8 cellular contexts compared by ENCODE assay signal in genomic region chr9:125264068-125264467, GRCh38. TPM values are rescaled to one million over a fixed set of nuclear protein-coding genes. Genes with fewer than 3 reads are reported as not detected.
DNase-seq lines count a peak whose midpoint lies in the region; ATAC-seq, FAIRE-seq and TF ChIP-seq lines count a peak whose summit lies in the region.
"Not testable (repeated sequence)": the region's sequence is repeated elsewhere in the genome, so short reads cannot be mapped to it uniquely, and the experiment has no call there.

No MANE protein-coding gene starts in this region.

- TF ChIP-seq CTCF in CD4-positive, alpha-beta T cell (IDR thresholded peaks at IDR 0.05); GM12878 (IDR thresholded peaks at IDR 0.05 in 2 of 3, conservative IDR thresholded peaks at IDR 0.05 in 1 of 3; ENCODE audit: control insufficient read depth in 2 of 3, extremely low read depth in 1 of 3, insufficient read depth in 1 of 3, low read depth in 3 of 3, low read length in 3 of 3); neural crest cell (conservative IDR thresholded peaks at IDR 0.05); type B pancreatic cell (conservative IDR thresholded peaks at IDR 0.05): not testable (repeated sequence)

- TF ChIP-seq EP300 in GM12878 (IDR thresholded peaks at IDR 0.05; ENCODE audit: borderline replicate concordance in 1 of 2, control insufficient read depth in 1 of 2, low read depth in 2 of 2, low read length in 2 of 2) = not testable (repeated sequence)

- H3K9ac ChIP-seq in GM12878 (ENCODE audit: control insufficient read depth, insufficient read depth, low read length) = peak overlapping the region; percentile 40; the same call in 1 of the 2 replicates

- peaks cover 58% of the 10 kb centered on the region for H3K79me2 ChIP-seq in GM12878 (ENCODE audit: control insufficient read depth, insufficient read depth, low read length)

- TF ChIP-seq RAD21 in GM12878 (IDR thresholded peaks at IDR 0.05; ENCODE audit: insufficient read depth, low read depth, low read length) = not testable (repeated sequence)

- peak overlapping the region; percentile 50 for H3K27ac ChIP-seq in CD4-positive, alpha-beta T cell (ENCODE audit: low read depth, low read length)
- peak overlapping the region; percentile 51 for H3K27ac ChIP-seq in GM12878 (ENCODE audit: control insufficient read depth, insufficient read depth)

- not testable (repeated sequence) for H3K9me3 ChIP-seq in CD4-positive, alpha-beta T cell (ENCODE audit: control insufficient read depth, low read length); GM12878 (replicated peaks; ENCODE audit: control insufficient read depth, insufficient read depth, low read length)

- H3K9me3 Mint-ChIP-seq in CD4-positive, alpha-beta T cell; activated CD4-positive, alpha-beta T cell treated with anti-CD3 and anti-CD28 coated beads for 36 hours (ENCODE audit: low read depth); activated T-helper 1 cell treated with anti-CD3 and anti-CD28 coated beads, Interleukin-12 subunit alpha, Interleukin-12 subunit beta, Interleukin-2, Interleukin-4 antibody, amounts not matched to agents 30 ng/mL and 10 ng/mL and 1 ng/mL, durations not matched to agents 14 hours and 24 hours and 36 hours; immature natural killer cell; neural crest cell; type B pancreatic cell: not testable (repeated sequence)

- H3K36me3 Mint-ChIP-seq in CD4-positive, alpha-beta T cell (ENCODE audit: low read depth) = peaks cover 61% of the 10 kb centered on the region
- H3K36me3 Mint-ChIP-seq in activated CD4-positive, alpha-beta T cell treated with anti-CD3 and anti-CD28 coated beads for 36 hours (ENCODE audit: low read depth) = peaks cover 26% of the 10 kb centered on the region
- peaks cover 23% of the 10 kb centered on the region for H3K36me3 Mint-ChIP-seq in activated T-helper 1 cell treated with anti-CD3 and anti-CD28 coated beads, Interleukin-12 subunit alpha, Interleukin-12 subunit beta, Interleukin-2, Interleukin-4 antibody, amounts not matched to agents 30 ng/mL and 10 ng/mL and 1 ng/mL, durations not matched to agents 14 hours and 24 hours and 36 hours (ENCODE audit: low read depth)
- not testable (repeated sequence) for H3K36me3 Mint-ChIP-seq in immature natural killer cell; neural crest cell (ENCODE audit: low read depth)
- H3K36me3 Mint-ChIP-seq in type B pancreatic cell = peaks cover 20% of the 10 kb centered on the region

- peaks cover 21% of the 10 kb centered on the region for H3K4me1 ChIP-seq in GM12878 (ENCODE audit: control insufficient read depth, insufficient read depth, low read length)

- H3K4me2 ChIP-seq in GM12878 (ENCODE audit: control insufficient read depth, insufficient read depth) = peak overlapping the region; percentile 70

- RAD21 ChIA-PET in GM12878 (lab: Charles Lee; ENCODE audit: unreplicated experiment) = interaction anchor here (0.7 to 3.9 kb wide), 2 partner anchors 23 to 123 kb away, joined by 3 to 15 read pairs; partner anchors contain the start of gene HSPA5

- peaks cover 68% of the 10 kb centered on the region for H3K4me1 Mint-ChIP-seq in CD4-positive, alpha-beta T cell (ENCODE audit: low read depth)
- H3K4me1 Mint-ChIP-seq in activated CD4-positive, alpha-beta T cell treated with anti-CD3 and anti-CD28 coated beads for 36 hours = peaks cover 54% of the 10 kb centered on the region
- peaks cover 49% of the 10 kb centered on the region for H3K4me1 Mint-ChIP-seq in activated T-helper 1 cell treated with anti-CD3 and anti-CD28 coated beads, Interleukin-12 subunit alpha, Interleukin-12 subunit beta, Interleukin-2, Interleukin-4 antibody, amounts not matched to agents 30 ng/mL and 10 ng/mL and 1 ng/mL, durations not matched to agents 14 hours and 24 hours and 36 hours (ENCODE audit: low read depth)
- H3K4me1 Mint-ChIP-seq in immature natural killer cell (peaks cover 46 to 70% of the 10 kb centered on the region in 2 donors), neural crest cell (peaks cover 27% of the 10 kb centered on the region), type B pancreatic cell (ENCODE audit: unreplicated experiment) (peaks cover 34% of the 10 kb centered on the region)

- not testable (repeated sequence) for H2AFZ ChIP-seq in GM12878 (ENCODE audit: control insufficient read depth, low read depth, low read length)

- H4K20me1 ChIP-seq in GM12878 (ENCODE audit: control insufficient read depth, insufficient read depth) = not testable (repeated sequence)

- BruUV-seq in GM12878 (replicated peaks; lab: Mats Ljungman, UMichigan) = not testable (repeated sequence)

- peak overlapping the region; percentile 13; the same call in 1 of the 2 replicates for H3K4me3 ChIP-seq in Jurkat, Clone E6-1 (ENCODE audit: low read length)
- H3K4me3 ChIP-seq in GM12878 = peak overlapping the region; percentile 50

- not testable (repeated sequence) for FAIRE-seq in GM12878 (lab: Jason Lieb, UNC)

- SMC1A ChIA-PET in GM12878 (lab: Charles Lee; ENCODE audit: uncharacterized antibody, unreplicated experiment) = interaction anchor here (0.8 to 1.2 kb wide), 4 partner anchors 19 to 78 kb away, joined by 3 to 5 read pairs (median 3); partner anchors contain the start of gene HSPA5

- ATAC-seq in CD4-positive, alpha-beta T cell (ENCODE audit: poor library complexity); activated CD4-positive, alpha-beta T cell treated with anti-CD3 and anti-CD28 coated beads for 36 hours; GM12878: not testable (repeated sequence)

- peak overlapping the region; percentile 92 for H3K4me3 Mint-ChIP-seq in CD4-positive, alpha-beta T cell
- H3K4me3 Mint-ChIP-seq in activated CD4-positive, alpha-beta T cell treated with anti-CD3 and anti-CD28 coated beads for 36 hours = peak overlapping the region; percentile 48
- peak overlapping the region; percentile 99 for H3K4me3 Mint-ChIP-seq in activated T-helper 1 cell treated with anti-CD3 and anti-CD28 coated beads, Interleukin-12 subunit alpha, Interleukin-12 subunit beta, Interleukin-2, Interleukin-4 antibody, amounts not matched to agents 30 ng/mL and 10 ng/mL and 1 ng/mL, durations not matched to agents 14 hours and 24 hours and 36 hours
- peak overlapping the region; percentile 2 to 42 (median 16) for H3K4me3 Mint-ChIP-seq in immature natural killer cell
- peak overlapping the region; percentile 76 for H3K4me3 Mint-ChIP-seq in neural crest cell
- peak overlapping the region; percentile 71 for H3K4me3 Mint-ChIP-seq in type B pancreatic cell

- in situ Hi-C loops in GM12878 (cut with MboI) = not testable (repeated sequence)

- not testable (repeated sequence) for H3K36me3 ChIP-seq in GM12878 (ENCODE audit: control insufficient read depth in 2 of 2, insufficient read depth in 2 of 2, low read length in 1 of 2)

- peak overlapping the region; percentile 83 for H3K27ac Mint-ChIP-seq in CD4-positive, alpha-beta T cell
- H3K27ac Mint-ChIP-seq in activated CD4-positive, alpha-beta T cell treated with anti-CD3 and anti-CD28 coated beads for 36 hours = peak overlapping the region; percentile 88
- H3K27ac Mint-ChIP-seq in activated T-helper 1 cell treated with anti-CD3 and anti-CD28 coated beads, Interleukin-12 subunit alpha, Interleukin-12 subunit beta, Interleukin-2, Interleukin-4 antibody, amounts not matched to agents 30 ng/mL and 10 ng/mL and 1 ng/mL, durations not matched to agents 14 hours and 24 hours and 36 hours = peak overlapping the region; percentile 84
- H3K27ac Mint-ChIP-seq in immature natural killer cell = peak overlapping the region in 4 of 6 donors; percentile 0 to 60 (median 50)
- not testable (repeated sequence) for H3K27ac Mint-ChIP-seq in neural crest cell (ENCODE audit: unreplicated experiment)
- peak overlapping the region; percentile 22 for H3K27ac Mint-ChIP-seq in type B pancreatic cell

- H3K27me3 Mint-ChIP-seq in CD4-positive, alpha-beta T cell; activated CD4-positive, alpha-beta T cell treated with anti-CD3 and anti-CD28 coated beads for 36 hours; activated T-helper 1 cell treated with anti-CD3 and anti-CD28 coated beads, Interleukin-12 subunit alpha, Interleukin-12 subunit beta, Interleukin-2, Interleukin-4 antibody, amounts not matched to agents 30 ng/mL and 10 ng/mL and 1 ng/mL, durations not matched to agents 14 hours and 24 hours and 36 hours (ENCODE audit: insufficient read depth); immature natural killer cell (ENCODE audit: low read depth in 3 of 3); neural crest cell (ENCODE audit: low read depth); type B pancreatic cell: not testable (repeated sequence)

- CTCF ChIA-PET in CD4-positive, alpha-beta T cell (lab: Charles Lee) = interaction anchor here (0.7 kb wide), 1 partner anchor 121 kb away, joined by 4 read pairs; the partner anchor contains the start of gene SCAI
- CTCF ChIA-PET in activated CD4-positive, alpha-beta T cell treated with anti-CD3 and anti-CD28 coated beads for 36 hours (lab: Charles Lee) = interaction anchor here (1.5 kb wide), 1 partner anchor 8 kb away, joined by 4 read pairs; no protein-coding TSS in a partner anchor
- CTCF ChIA-PET in GM12878 (lab: Yijun Ruan, JAX) = not testable (repeated sequence)

- TF ChIP-seq POLR2A in GM12878 (IDR thresholded peaks at IDR 0.05; ENCODE audit: low read depth, low read length) = not testable (repeated sequence)

- WGBS in GM12878 (ENCODE audit: insufficient coverage, insufficient replicate concordance, low lambda C conversion rate, missing lambda C conversion rate) = 2% methylated on average over 7 of the region's 7 CpGs

- H3K27me3 ChIP-seq in CD4-positive, alpha-beta T cell (ENCODE audit: control insufficient read depth, insufficient read depth, low read length); GM12878 (replicated peaks in 1 of 2; ENCODE audit: control insufficient read depth in 2 of 2, insufficient read depth in 2 of 2, low read length in 1 of 2): not testable (repeated sequence)

- POLR2A ChIA-PET in CD4-positive, alpha-beta T cell (lab: Charles Lee) = interaction anchor here (0.6 to 6.6 kb wide), 3 partner anchors 10 to 22 kb away, joined by 3 to 80 read pairs (median 4); partner anchors contain the start of gene HSPA5
- POLR2A ChIA-PET in activated CD4-positive, alpha-beta T cell treated with anti-CD3 and anti-CD28 coated beads for 36 hours (lab: Charles Lee) = interaction anchor here (1.6 kb wide), 1 partner anchor 9 kb away, joined by 4 read pairs; no protein-coding TSS in a partner anchor
- POLR2A ChIA-PET in GM12878 (lab: Charles Lee) = interaction anchor here (0.6 to 1.3 kb wide), 7 partner anchors 14 to 1548 kb away, joined by 3 to 7 read pairs (median 4); partner anchors contain the start of gene HSPA5

- peak in 5 of 10 experiments; percentile 14 to 33 (median 19) for DNase-seq in CD4-positive, alpha-beta T cell
- peak; percentile 30 for DNase-seq in Jurkat, Clone E6-1 (ENCODE audit: low read depth, low spot score)
- DNase-seq in activated CD4-positive, alpha-beta T cell treated with anti-CD3 and anti-CD28 coated beads for 36 hours; GM12878 (ENCODE audit: low read depth, low spot score); immature natural killer cell; neural crest cell (ENCODE audit: low read depth, low spot score); type B pancreatic cell (ENCODE audit: extremely low spot score, unreplicated experiment): not testable (repeated sequence)
- peak; percentile 9 for DNase-seq in activated T-helper 1 cell treated with anti-CD3 and anti-CD28 coated beads, Interleukin-12 subunit alpha, Interleukin-12 subunit beta, Interleukin-2, Interleukin-4 antibody, amounts not matched to agents 30 ng/mL and 10 ng/mL and 1 ng/mL, durations not matched to agents 14 hours and 24 hours and 36 hours (ENCODE audit: low spot score)

- intact Hi-C loops in CD4-positive, alpha-beta T cell (cut with DNase I, micrococcal nuclease) = loop anchor here (5.0 to 10.0 kb wide), 4 partner anchors 51 to 1543 kb away; partner anchors contain the start of genes PSMB7 (in 1 of the 2) and ZBTB43 (in 1 of the 2)
- intact Hi-C loops in activated CD4-positive, alpha-beta T cell treated with anti-CD3 and anti-CD28 coated beads for 36 hours (cut with DNase I, micrococcal nuclease) = loop anchor here in 1 of 2 experiments (10.0 kb wide), 1 partner anchor 849 kb away; the partner anchor contains the start of gene PSMB7
- intact Hi-C loops in activated T-helper 1 cell treated with anti-CD3 and anti-CD28 coated beads, Interleukin-12 subunit alpha, Interleukin-12 subunit beta, Interleukin-2, Interleukin-4 antibody, amounts not matched to agents 30 ng/mL and 10 ng/mL and 1 ng/mL, durations not matched to agents 14 hours and 24 hours and 36 hours (cut with micrococcal nuclease) = loop anchor here (5.0 kb wide), 2 partner anchors 483 to 492 kb away; partner anchors contain the start of genes NR6A1 and PBX3
- intact Hi-C loops in GM12878 (cut with micrococcal nuclease; ENCODE audit: unreplicated experiment) = loop anchor here (5.0 kb wide), 1 partner anchor 62 kb away; the partner anchor contains the start of gene RABEPK

RNA-seq across cellular contexts. Expression of gene GAPVD1, which starts 2.4 kb away (rescaled TPM):
- 10 to 100 TPM; 74.1 to 82.2 TPM for total RNA-seq in CD4-positive, alpha-beta T cell
- polyA plus RNA-seq in Jurkat, Clone E6-1 (2012; ENCODE audit: insufficient read depth, insufficient read length) = 18.8 TPM
- 10 to 100 TPM; 41.6 to 47.7 TPM for total RNA-seq in activated CD4-positive, alpha-beta T cell treated with anti-CD3 and anti-CD28 coated beads for 36 hours
- 53.6 and 56.8 TPM in 2 replicates for total RNA-seq in activated T-helper 1 cell treated with anti-CD3 and anti-CD28 coated beads, Interleukin-12 subunit alpha, Interleukin-12 subunit beta, Interleukin-2, Interleukin-4 antibody, amounts not matched to agents 30 ng/mL and 10 ng/mL and 1 ng/mL, durations not matched to agents 14 hours and 24 hours and 36 hours
- total RNA-seq in GM12878 (2013; cell fraction: nucleolus; rRNA removed) = 170 and 181 TPM in 2 replicates
- 30.4 and 31.2 TPM in 2 replicates for total RNA-seq in GM12878 (2014; rRNA removed)
- total RNA-seq in GM12878 (2014; rRNA removed; fragmentation: Illumina TruSeq; extraction: Trizol) = 27.6 and 31.6 TPM in 2 replicates
- total RNA-seq in GM12878 (2021) = 29.6 and 30.1 TPM in 2 replicates
- 9.3 TPM for polyA plus RNA-seq in GM12878 (2011; ENCODE audit: low read depth)
- polyA plus RNA-seq in GM12878 (2011; rRNA removed) = 15.9 and 17.8 TPM in 2 replicates
- polyA plus RNA-seq in GM12878 (2011; cell fraction: cytosol; rRNA removed) = 10.1 and 14.8 TPM in 2 replicates
- 23.3 and 24.5 TPM in 2 replicates for polyA plus RNA-seq in GM12878 (2011; cell fraction: nucleus; rRNA removed)
- polyA plus RNA-seq in GM12878 (2012) = 10.3 and 11.8 TPM in 2 replicates
- 22.1 and 23.3 TPM in 2 replicates for polyA plus RNA-seq in GM12878 (2014; fragmentation: Illumina TruSeq; extraction: Trizol)
- 1 to 10 TPM; 4.3 to 5.2 TPM for polyA plus RNA-seq in GM12878 (2014; fragmentation: Nextera tagmentation; extraction: Ambion mirVana)
- 16.1 and 17.4 TPM in 2 replicates for polyA plus RNA-seq in GM12878 (2014; rRNA removed)
- 10 to 100 TPM; 35.2 to 36.6 TPM for polyA plus RNA-seq in GM12878 (2016; fragmentation: Nextera tagmentation; extraction: Ambion mirVana)
- 37.7 and 46.3 TPM in 2 replicates for polyA minus RNA-seq in GM12878 (2011; rRNA and poly(A)+ RNA removed)
- polyA minus RNA-seq in GM12878 (2011; cell fraction: cytosol; rRNA and poly(A)+ RNA removed) = 15.4 and 18.6 TPM in 2 replicates
- polyA minus RNA-seq in GM12878 (2011; cell fraction: nucleus; rRNA and poly(A)+ RNA removed) = 27.9 and 39.5 TPM in 2 replicates
- 10 to 100 TPM; 18.1 to 53.3 (median 28.7) TPM for polyA plus RNA-seq in immature natural killer cell
- 41.3 and 45.5 TPM in 2 replicates for total RNA-seq in neural crest cell
- 44.4 and 52.4 TPM in 2 replicates for total RNA-seq in type B pancreatic cell (ENCODE audit: low replicate concordance)

RNA-seq across cellular contexts. Expression of gene HSPA5, which starts 22.9 kb away (rescaled TPM):
- 100 to 1,000 TPM; 276 to 280 TPM for total RNA-seq in CD4-positive, alpha-beta T cell
- polyA plus RNA-seq in Jurkat, Clone E6-1 (2012; ENCODE audit: insufficient read depth, insufficient read length) = 94.4 TPM
- 100 to 1,000 TPM; 179 to 188 TPM for total RNA-seq in activated CD4-positive, alpha-beta T cell treated with anti-CD3 and anti-CD28 coated beads for 36 hours
- total RNA-seq in activated T-helper 1 cell treated with anti-CD3 and anti-CD28 coated beads, Interleukin-12 subunit alpha, Interleukin-12 subunit beta, Interleukin-2, Interleukin-4 antibody, amounts not matched to agents 30 ng/mL and 10 ng/mL and 1 ng/mL, durations not matched to agents 14 hours and 24 hours and 36 hours = 242 and 243 TPM in 2 replicates
- total RNA-seq in GM12878 (2013; cell fraction: nucleolus; rRNA removed) = 30.1 and 31.5 TPM in 2 replicates
- total RNA-seq in GM12878 (2014; rRNA removed) (53.0 and 70.1 TPM in 2 replicates), GM12878 (2014; rRNA removed; fragmentation: Illumina TruSeq; extraction: Trizol) (45.7 and 46.5 TPM in 2 replicates), GM12878 (2021) (162 and 182 TPM in 2 replicates), neural crest cell (175 and 182 TPM in 2 replicates), type B pancreatic cell (ENCODE audit: low replicate concordance) (269 and 299 TPM in 2 replicates)
- 200 TPM for polyA plus RNA-seq in GM12878 (2011; ENCODE audit: low read depth)
- polyA plus RNA-seq in GM12878 (2011; rRNA removed) (67.2 and 86.2 TPM in 2 replicates), GM12878 (2014; fragmentation: Illumina TruSeq; extraction: Trizol) (202 and 218 TPM in 2 replicates), GM12878 (2014; fragmentation: Nextera tagmentation; extraction: Ambion mirVana) (100 to 1,000 TPM in 1 of 2 experiments, 10 to 100 TPM in 1; 39.8 to 105 TPM), GM12878 (2014; rRNA removed) (105 and 114 TPM in 2 replicates), GM12878 (2016; fragmentation: Nextera tagmentation; extraction: Ambion mirVana) (100 to 1,000 TPM; 495 to 517 TPM), immature natural killer cell (100 to 1,000 TPM; 192 to 379 (median 292) TPM)
- 59.4 and 64.0 TPM in 2 replicates for polyA plus RNA-seq in GM12878 (2011; cell fraction: cytosol; rRNA removed)
- polyA plus RNA-seq in GM12878 (2011; cell fraction: nucleus; rRNA removed) = 54.5 and 56.6 TPM in 2 replicates
- polyA plus RNA-seq in GM12878 (2012) = 235 and 250 TPM in 2 replicates
- 61.8 and 82.7 TPM in 2 replicates for polyA minus RNA-seq in GM12878 (2011; rRNA and poly(A)+ RNA removed)
- polyA minus RNA-seq in GM12878 (2011; cell fraction: cytosol; rRNA and poly(A)+ RNA removed) = 62.5 and 64.2 TPM in 2 replicates
- polyA minus RNA-seq in GM12878 (2011; cell fraction: nucleus; rRNA and poly(A)+ RNA removed) = 19.9 and 26.7 TPM in 2 replicates

Comparison
In these comparisons a context has a peak if more than half of its experiments do, and no peak if none do; other contexts are left out.
1. H3K4me3 Mint-ChIP-seq: peak in every context shown above with its lines; median percentile 99 in activated T-helper 1 cell treated with anti-CD3 and anti-CD28 coated beads, Interleukin-12 subunit alpha, Interleukin-12 subunit beta, Interleukin-2, Interleukin-4 antibody, amounts not matched to agents 30 ng/mL and 10 ng/mL and 1 ng/mL, durations not matched to agents 14 hours and 24 hours and 36 hours; 92 in CD4-positive, alpha-beta T cell; 76 in neural crest cell; 71 in type B pancreatic cell; 48 in activated CD4-positive, alpha-beta T cell treated with anti-CD3 and anti-CD28 coated beads for 36 hours; 16 in immature natural killer cell.